ENCODE assay signal across 15 cellular contexts in genomic region chr18:12336251-12336650, GRCh38. TPM values are rescaled to one million over a fixed set of nuclear protein-coding genes. Genes with fewer than 3 reads are reported as not detected.
DNase-seq lines count a peak whose midpoint lies in the region; ATAC-seq and TF ChIP-seq lines count a peak whose summit lies in the region.
"Had no signal": no experiment of that assay in that cellular context is flagged by ENCODE, and none has a peak within 500 bp of the region (broad histone marks: within the 10 kb centered on the region; RNA-seq: fewer than 3 reads in every experiment).

No MANE protein-coding gene starts in this region.

- no peak overlapping the region for H3K27ac Mint-ChIP-seq in neural progenitor cell
- H3K27ac Mint-ChIP-seq: activated B cell treated with CpG ODN at 0.5 μM for 24 hours had no signal

- H3K27me3 Mint-ChIP-seq in neural progenitor cell (ENCODE audit: insufficient read depth, low read depth), result peaks cover 5% of the 10 kb centered on the region
- H3K27me3 Mint-ChIP-seq: activated B cell treated with CpG ODN at 0.5 μM for 24 hours had no signal

- H3K4me1 ChIP-seq in PC-9 (replicated peaks; ENCODE audit: insufficient read depth) (peaks cover 32% of the 10 kb centered on the region), cardiac muscle cell (ENCODE audit: low read depth) (peaks cover 44% of the 10 kb centered on the region), neural progenitor cell (peaks cover 37% of the 10 kb centered on the region)

- H3K27ac ChIP-seq in PC-9, result peak overlapping the region; percentile 48
- peak overlapping the region; percentile 65 for H3K27ac ChIP-seq in cardiac muscle cell
- peak overlapping the region; percentile 41 for H3K27ac ChIP-seq in neural progenitor cell

- H3K4me2 ChIP-seq in PC-9 (peak overlapping the region; percentile 62), neural progenitor cell (peak overlapping the region; percentile 67)
- H3K4me2 ChIP-seq: SK-N-SH had no signal

- H3K79me2 ChIP-seq in PC-9 (ENCODE audit: low read depth) (no peaks in the 10 kb centered on the region), neural progenitor cell (ENCODE audit: low read depth) (no peaks in the 10 kb centered on the region)

- H3K9me2 ChIP-seq in PC-9 (ENCODE audit: insufficient read depth), result no peaks in the 10 kb centered on the region
- H3K9me2 ChIP-seq: SK-N-SH had no signal

- H4K20me1 ChIP-seq in PC-9 (ENCODE audit: insufficient read depth), result peaks cover 54% of the 10 kb centered on the region
- H4K20me1 ChIP-seq in neural progenitor cell (ENCODE audit: low read depth), result no peaks in the 10 kb centered on the region

- DNase-seq in HK-2 (ENCODE audit: unreplicated experiment) (peak; percentile 42), PC-9 (peak; percentile 76 to 78), cardiac muscle cell (ENCODE audit: low read depth in 1 of 2, low spot score in 1 of 2) (no peak), neural progenitor cell (ENCODE audit: low spot score) (peak; percentile 20), NOMO-1 (lab: John Stamatoyannopoulos, UW; ENCODE audit: unreplicated experiment in 2 of 2) (no peak)
- no peak for DNase-seq in activated effector memory CD4-positive, alpha-beta T cell treated with Interleukin-2 at 50 U/mL for 16 hours
- DNase-seq: activated B cell treated with CpG ODN at 0.5 μM for 24 hours, dermis blood vessel endothelial cell, GF-D8, NCI-H1436, NCI-H82, SK-N-SH had no signal

- H3K4me1 Mint-ChIP-seq in neural progenitor cell, result peaks cover 33% of the 10 kb centered on the region
- H3K4me1 Mint-ChIP-seq: activated B cell treated with CpG ODN at 0.5 μM for 24 hours had no signal

- H3K4me3 Mint-ChIP-seq in neural progenitor cell, result no peak overlapping the region
- H3K4me3 Mint-ChIP-seq: activated B cell treated with CpG ODN at 0.5 μM for 24 hours, neural crest cell had no signal

- H2AFZ ChIP-seq in PC-9, result no peak overlapping the region
- H2AFZ ChIP-seq in neural progenitor cell (replicated peaks), result no peak overlapping the region

- POLR2A ChIA-PET in PC-9 (lab: Charles Lee; ENCODE audit: unreplicated experiment), result interaction anchor here (0.6 to 0.8 kb wide), 3 partner anchors 22 to 49 kb away, joined by 3 to 7 read pairs (median 4); no protein-coding TSS in a partner anchor

- peaks cover 5% of the 10 kb centered on the region for H3K9me3 Mint-ChIP-seq in neural progenitor cell
- H3K9me3 Mint-ChIP-seq: activated B cell treated with CpG ODN at 0.5 μM for 24 hours, neural crest cell had no signal

- H3K36me3 ChIP-seq in PC-9 (ENCODE audit: low read depth) (peaks cover 17% of the 10 kb centered on the region), cardiac muscle cell (peaks cover 15% of the 10 kb centered on the region), neural progenitor cell (peaks cover 14% of the 10 kb centered on the region)

- BruUV-seq in PC-9 (replicated peaks; lab: Mats Ljungman, UMichigan), result no TSS peak

- TF ChIP-seq CTCF in PC-9 (conservative IDR thresholded peaks at IDR 0.05) (no peak), cardiac muscle cell (IDR thresholded peaks at IDR 0.05; ENCODE audit: low read depth, low read length) (no peak), neural progenitor cell (IDR thresholded peaks at IDR 0.05) (no peak)

- H3F3A ChIP-seq in PC-9 (ENCODE audit: insufficient read depth, low read depth), result peaks cover 36% of the 10 kb centered on the region
- peaks cover 61% of the 10 kb centered on the region for H3F3A ChIP-seq in neural progenitor cell (ENCODE audit: low read depth)

- H3K9ac ChIP-seq in neural progenitor cell, result no peak overlapping the region
- H3K9ac ChIP-seq: SK-N-SH had no signal

- H3K27me3 ChIP-seq in PC-9 (ENCODE audit: insufficient read depth, low read depth) (no peaks in the 10 kb centered on the region), cardiac muscle cell (no peaks in the 10 kb centered on the region), neural progenitor cell (no peaks in the 10 kb centered on the region)

- H3K9me3 ChIP-seq in PC-9 (ENCODE audit: insufficient read depth, low read depth) (no peaks in the 10 kb centered on the region), cardiac muscle cell (ENCODE audit: low read depth) (no peaks in the 10 kb centered on the region), neural progenitor cell (ENCODE audit: low read depth) (no peaks in the 10 kb centered on the region)
- H3K9me3 ChIP-seq: SK-N-SH had no signal

- H3K4me3 ChIP-seq in PC-9 (no peak overlapping the region; the same call in 1 of the 2 replicates), cardiac muscle cell (no peak overlapping the region), neural progenitor cell (no peak overlapping the region)

- intact Hi-C loops in PC-9 (cut with micrococcal nuclease; ENCODE audit: unreplicated experiment), result loop anchor here (2.0 kb wide), 2 partner anchors 47 to 243 kb away; partner anchors contain the start of gene ANKRD62

- peaks cover 43% of the 10 kb centered on the region for H3K36me3 Mint-ChIP-seq in neural progenitor cell

- CTCF ChIA-PET in PC-9 (lab: Charles Lee), result interaction anchor here (0.6 to 1.0 kb wide), 3 partner anchors 9 to 54 kb away, joined by 3 to 6 read pairs (median 3); no protein-coding TSS in a partner anchor

- ATAC-seq in HG03280 (IDR thresholded peaks at IDR 0.05; ENCODE audit: unreplicated experiment), result no peak
- ATAC-seq in HG02938 (IDR thresholded peaks at IDR 0.05; ENCODE audit: unreplicated experiment), result no peak

RNA-seq across cellular contexts. Expression of gene TUBB6, which starts 28.2 kb away (rescaled TPM):
- total RNA-seq in PC-9 (2021) (42.2 and 47.9 TPM in 2 replicates), cardiac muscle cell (212 and 450 TPM in 2 replicates), neural progenitor cell (ENCODE audit: low replicate concordance) (92.7 and 137 TPM in 2 replicates)
- 185 and 240 TPM in 2 replicates for polyA plus RNA-seq in cardiac muscle cell

RNA-seq across cellular contexts. Expression of gene AFG3L2, which starts 40.8 kb away (rescaled TPM):
- total RNA-seq in PC-9 (2021), result 69.4 and 71.1 TPM in 2 replicates
- total RNA-seq in cardiac muscle cell, result 82.3 and 97.6 TPM in 2 replicates
- 83.5 and 92.3 TPM in 2 replicates for polyA plus RNA-seq in cardiac muscle cell
- 38.9 and 51.7 TPM in 2 replicates for total RNA-seq in neural progenitor cell (ENCODE audit: low replicate concordance)

Comparison
In these comparisons a context has a peak if more than half of its experiments do, and no peak if none do; other contexts are left out.
1. DNase-seq: peak in HK-2 (single experiment), PC-9 (2 of 2) and neural progenitor cell (single experiment); none in cardiac muscle cell (0 of 2), activated effector memory CD4-positive, alpha-beta T cell treated with Interleukin-2 at 50 U/mL for 16 hours (single experiment) and NOMO-1 (0 of 2).
2. Peak in every context shown above with its lines, with median percentiles within 50 percentile points of each other: H3K27ac ChIP-seq.